8 cellular contexts compared by ENCODE assay signal in genomic region chr7:3042861-3043489, GRCh38. TPM values are rescaled to one million over a fixed set of nuclear protein-coding genes. Genes with fewer than 3 reads are reported as not detected.
DNase-seq lines count a peak whose midpoint lies in the region; ATAC-seq and TF ChIP-seq lines count a peak whose summit lies in the region.

No MANE protein-coding gene starts in this region.

- H3K4me3 ChIP-seq in endodermal cell (ENCODE audit: low read length), result no peak overlapping the region

- DNase-seq in activated CD4-positive, CD25-positive, alpha-beta regulatory T cell treated with anti-CD3 and anti-CD28 coated beads, Interleukin-2, amount 50 U/mL, for 16 hours (ENCODE audit: low read depth, low spot score), result peak; percentile 49
- DNase-seq in endodermal cell (peak; percentile 79), foreskin melanocyte (no peak), cerebellar nuclear complex (lab: John Stamatoyannopoulos, UW) (no peak)
- DNase-seq in stimulated activated CD4-positive, alpha-beta T cell treated with anti-CD3 and anti-CD28 coated beads, Interleukin-2, amount 100 ng/mL, for 48 hours, result peak; percentile 47 to 55

- no peak overlapping the region for H3K27ac Mint-ChIP-seq in endodermal cell

- no peaks in the 10 kb centered on the region for H3K27me3 Mint-ChIP-seq in endodermal cell (ENCODE audit: insufficient read depth)

- no peaks in the 10 kb centered on the region for H3K9me3 Mint-ChIP-seq in endodermal cell

- no peaks in the 10 kb centered on the region for H3K27me3 ChIP-seq in endodermal cell (ENCODE audit: control insufficient read depth, insufficient read depth, low read length, poor library complexity, severe bottlenecking)

- 43 to 44% methylated on average over 10 to 17 of the region's 17 CpGs for WGBS in endodermal cell (ENCODE audit: insufficient coverage in 1 of 2, insufficient read length in 1 of 2), 2 experiments

- H3K27ac ChIP-seq in endodermal cell (ENCODE audit: low read depth, low read length), result no peak overlapping the region

- H3K36me3 Mint-ChIP-seq in endodermal cell (ENCODE audit: low read depth), result no peaks in the 10 kb centered on the region

- no peaks in the 10 kb centered on the region for H3K36me3 ChIP-seq in endodermal cell (ENCODE audit: control insufficient read depth, insufficient read depth, low read length)

- H3K9me3 ChIP-seq in endodermal cell (ENCODE audit: control insufficient read depth, low read length), result no peaks in the 10 kb centered on the region

- peaks cover 3% of the 10 kb centered on the region for H3K4me1 Mint-ChIP-seq in endodermal cell

- TF ChIP-seq CTCF in endodermal cell (conservative IDR thresholded peaks at IDR 0.05), result no peak

- H3K4me1 ChIP-seq in endodermal cell (ENCODE audit: control insufficient read depth, insufficient read depth, low read length), result peaks cover 4% of the 10 kb centered on the region

- no peak overlapping the region for H3K9ac ChIP-seq in endodermal cell (ENCODE audit: extremely low read depth, low read length, poor library complexity, severe bottlenecking)

- peak overlapping the region; percentile 60 for H3K4me3 Mint-ChIP-seq in endodermal cell

- ATAC-seq in GM18867 (IDR thresholded peaks at IDR 0.05; ENCODE audit: unreplicated experiment), result peak; percentile 60
- peak; percentile 86 for ATAC-seq in HG02973 (IDR thresholded peaks at IDR 0.05; ENCODE audit: unreplicated experiment)
- ATAC-seq in GM18520 (IDR thresholded peaks at IDR 0.05; ENCODE audit: unreplicated experiment), result no peak

RNA-seq across cellular contexts. Expression of gene CARD11, which starts 0.7 kb away (rescaled TPM):
- total RNA-seq in endodermal cell, result 10 to 100 TPM in 1 of 2 donors, 1 to 10 TPM in 1; 7.2 to 10.8 TPM
- 2.1 TPM for polyA plus RNA-seq in endodermal cell (2013, experiment 1 of 2)
- 1.4 TPM for polyA plus RNA-seq in endodermal cell (2013, experiment 2 of 2)

Comparison
In these comparisons a context has a peak if more than half of its experiments do, and no peak if none do; other contexts are left out.
1. DNase-seq: peak in activated CD4-positive, CD25-positive, alpha-beta regulatory T cell treated with anti-CD3 and anti-CD28 coated beads, Interleukin-2, amount 50 U/mL, for 16 hours (single experiment), endodermal cell (single experiment) and stimulated activated CD4-positive, alpha-beta T cell treated with anti-CD3 and anti-CD28 coated beads, Interleukin-2, amount 100 ng/mL, for 48 hours (2 of 2); none in foreskin melanocyte (single experiment) and cerebellar nuclear complex (0 of 2).